12 cellular contexts compared by ENCODE assay signal in genomic region chrX:39519566-39520301, GRCh38.
DNase-seq lines count a peak whose midpoint lies in the region; ATAC-seq and TF ChIP-seq lines count a peak whose summit lies in the region.
"Had no signal": no experiment of that assay in that cellular context is flagged by ENCODE, and none has a peak within 500 bp of the region (broad histone marks: within the 10 kb centered on the region; RNA-seq: fewer than 3 reads in every experiment).

No MANE protein-coding gene starts in this region.

- WGBS in heart left ventricle, 4 donors: 29 to 66% (median 47%) methylated on average over 14 of the region's 14 CpGs

- DNase-seq in NCI-H1092 treated with DMSO at 0.1 percent for 48 hours (lab: John Stamatoyannopoulos, UW): peak; percentile 97
- no peak for DNase-seq in NCI-H1092 (lab: John Stamatoyannopoulos, UW)
- DNase-seq in NCI-H82 treated with DMSO at 0.1 percent for 48 hours (lab: John Stamatoyannopoulos, UW; ENCODE audit: unreplicated experiment): peak; percentile 14
- DNase-seq in heart left ventricle: peak; percentile 50 to 80 (median 65)
- DNase-seq in osteoblast (ENCODE audit: insufficient read length, low spot score, missing footprints): no peak
- no peak for DNase-seq in activated CD4-positive, alpha-beta T cell treated with anti-CD3 and anti-CD28 coated beads, Interleukin-2, amount 50 U/mL, for 48 hours
- DNase-seq in stimulated activated CD4-positive, alpha-beta T cell treated with anti-CD3 and anti-CD28 coated beads, Interleukin-4, amount 100 ng/mL, for 24 hours: no peak
- DNase-seq in HCEC 1CT: no peak
- DNase-seq: activated CD4-positive, alpha-beta T cell treated with anti-CD3 and anti-CD28 coated beads, Interleukin-2, amount 10 ng/mL, durations not matched to agents 24 days and 14 days; DND-41; stimulated activated naive CD4-positive, alpha-beta T cell treated with Interleukin-2 at 50 U/mL for 16 hours had no signal

- no peaks in the 10 kb centered on the region for H4K20me1 ChIP-seq in osteoblast (ENCODE audit: insufficient read depth, low read length)

- TF ChIP-seq POLR2A in heart left ventricle (IDR thresholded peaks at IDR 0.05): no peak

- H2AFZ ChIP-seq in osteoblast (ENCODE audit: low read length): no peak overlapping the region

- peak overlapping the region; percentile 40 to 90 (median 70) for H3K27ac ChIP-seq in heart left ventricle
- H3K27ac ChIP-seq in osteoblast (ENCODE audit: low read depth, low read length): no peak overlapping the region

- H3K4me1 ChIP-seq in heart left ventricle (peaks cover 0 to 14% (median 2%) of the 10 kb centered on the region in 12 donors), osteoblast (ENCODE audit: insufficient read depth, low read length) (peaks cover 7% of the 10 kb centered on the region)

- H3K4me3 ChIP-seq in heart left ventricle (peak overlapping the region in 3 of 12 donors; percentile 5 to 42 (median 35)), osteoblast (ENCODE audit: insufficient read depth, low read length) (no peak overlapping the region)

- peaks cover 0 to 15% (median 0%) of the 10 kb centered on the region in 9 donors for H3K27me3 ChIP-seq in heart left ventricle
- peaks cover 35% of the 10 kb centered on the region for H3K27me3 ChIP-seq in osteoblast (ENCODE audit: insufficient read depth, low read length)

- TF ChIP-seq CTCF in heart left ventricle (IDR thresholded peaks at IDR 0.05): no peak
- TF ChIP-seq CTCF in osteoblast (IDR thresholded peaks at IDR 0.05; ENCODE audit: extremely low read depth, low read depth, low read length): no peak

- peak; percentile 80 to 87 (median 82) for ATAC-seq in heart left ventricle
- ATAC-seq: activated naive CD4-positive, alpha-beta T cell treated with anti-CD3 and anti-CD28 coated beads, Interleukin-2, amount 50 U/mL, for 72 hours had no signal

- H3K36me3 ChIP-seq in heart left ventricle: no peaks in the 10 kb centered on the region
- no peaks in the 10 kb centered on the region for H3K36me3 ChIP-seq in osteoblast (ENCODE audit: insufficient read depth, low read length)

- intact Hi-C loops in heart left ventricle (cut with DNase I): loop anchor here in 4 of 10 donors (2.0 to 5.0 kb wide), 3 partner anchors 37 to 43 kb away; no protein-coding TSS in a partner anchor

- H3K4me2 ChIP-seq in osteoblast (ENCODE audit: insufficient read depth, low read length): peak overlapping the region; percentile 37

- H3K79me2 ChIP-seq in osteoblast (ENCODE audit: insufficient read depth, low read length): no peaks in the 10 kb centered on the region

- H3K9me3 ChIP-seq in heart left ventricle (peaks cover 0 to 7% (median 0%) of the 10 kb centered on the region in 12 donors), osteoblast (ENCODE audit: low read depth, low read length) (peaks cover 5% of the 10 kb centered on the region)

Comparison
In these comparisons a context has a peak if more than half of its experiments do, and no peak if none do; other contexts are left out.
1. DNase-seq: peak in NCI-H1092 treated with DMSO at 0.1 percent for 48 hours (single experiment), NCI-H82 treated with DMSO at 0.1 percent for 48 hours (single experiment) and heart left ventricle (5 of 5); none in NCI-H1092 (single experiment), osteoblast (single experiment), activated CD4-positive, alpha-beta T cell treated with anti-CD3 and anti-CD28 coated beads, Interleukin-2, amount 50 U/mL, for 48 hours (0 of 2), stimulated activated CD4-positive, alpha-beta T cell treated with anti-CD3 and anti-CD28 coated beads, Interleukin-4, amount 100 ng/mL, for 24 hours (single experiment) and HCEC 1CT (single experiment).